ENCODE assay signal across 8 cellular contexts in genomic region chr11:36449566-36450390, GRCh38.
DNase-seq lines count a peak whose midpoint lies in the region; ATAC-seq and TF ChIP-seq lines count a peak whose summit lies in the region.

No MANE protein-coding gene starts in this region.

- no peaks in the 10 kb centered on the region for H3K9me3 Mint-ChIP-seq in natural killer cell treated with Interleukin-12 subunit alpha and Interleukin-12 subunit beta and Interleukin-15 and Interleukin-18, amount 100 ng/mL, for 72 hours

- peaks cover 72 to 86% of the 10 kb centered on the region in 2 donors for H3K4me1 Mint-ChIP-seq in natural killer cell treated with Interleukin-12 subunit alpha and Interleukin-12 subunit beta and Interleukin-15 and Interleukin-18, amount 100 ng/mL, for 72 hours (ENCODE audit: low read depth in 2 of 2)

- peak; percentile 70 for ATAC-seq in GM18868 (IDR thresholded peaks at IDR 0.05; ENCODE audit: unreplicated experiment)
- ATAC-seq in HG02885 (IDR thresholded peaks at IDR 0.05; ENCODE audit: poor library complexity, unreplicated experiment): peak; percentile 76
- peak in 1 of 2 donors; percentile 36 for ATAC-seq in natural killer cell treated with Interleukin-12 subunit alpha and Interleukin-12 subunit beta and Interleukin-15 and Interleukin-18, amount 100 ng/mL, for 72 hours

- no peaks in the 10 kb centered on the region for H3K9me3 ChIP-seq in adipocyte (ENCODE audit: control insufficient read depth, low read length)

- no peaks in the 10 kb centered on the region for H3K27me3 Mint-ChIP-seq in natural killer cell treated with Interleukin-12 subunit alpha and Interleukin-12 subunit beta and Interleukin-15 and Interleukin-18, amount 100 ng/mL, for 72 hours

- no peaks in the 10 kb centered on the region for H3K36me3 ChIP-seq in adipocyte (ENCODE audit: control insufficient read depth, insufficient read depth, low read length, severe bottlenecking)

- peak overlapping the region; percentile 82 to 90 for H3K27ac Mint-ChIP-seq in natural killer cell treated with Interleukin-12 subunit alpha and Interleukin-12 subunit beta and Interleukin-15 and Interleukin-18, amount 100 ng/mL, for 72 hours

- peaks cover 9% of the 10 kb centered on the region for H3K4me1 ChIP-seq in adipocyte (ENCODE audit: control insufficient read depth, insufficient read depth, low read length)

- H3K36me3 Mint-ChIP-seq in natural killer cell treated with Interleukin-12 subunit alpha and Interleukin-12 subunit beta and Interleukin-15 and Interleukin-18, amount 100 ng/mL, for 72 hours: peaks cover 60% of the 10 kb centered on the region

- no peak for TF ChIP-seq CTCF in GM13977 (IDR thresholded peaks at IDR 0.05; ENCODE audit: extremely low read depth, insufficient read depth, missing control alignments)

- peak overlapping the region; percentile 33 for H3K4me3 ChIP-seq in adipocyte (ENCODE audit: low read length)

- H3K27me3 ChIP-seq in adipocyte (replicated peaks; ENCODE audit: control insufficient read depth, insufficient read depth, low read length): no peaks in the 10 kb centered on the region

- H3K4me3 Mint-ChIP-seq in natural killer cell treated with Interleukin-12 subunit alpha and Interleukin-12 subunit beta and Interleukin-15 and Interleukin-18, amount 100 ng/mL, for 72 hours: peak overlapping the region; percentile 70

- DNase-seq in adipocyte (ENCODE audit: low read depth): no peak
- DNase-seq in natural killer cell treated with Interleukin-12 subunit alpha and Interleukin-12 subunit beta and Interleukin-15 and Interleukin-18, amount 100 ng/mL, for 72 hours (ENCODE audit: low spot score): peak; percentile 47
- DNase-seq in SKM-1 (lab: John Stamatoyannopoulos, UW; ENCODE audit: unreplicated experiment): no peak
- no peak for DNase-seq in NCI-H2081 (lab: John Stamatoyannopoulos, UW)
- no peak for DNase-seq in GDM1 (lab: John Stamatoyannopoulos, UW)
- no peak for DNase-seq in GM13977 (ENCODE audit: low spot score)

- in situ Hi-C loops in GM13977 (cut with MboI; ENCODE audit: low pct_unique_long_range_greater_than_20kb, low sequenced_read_pairs, unreplicated experiment): no loop called here

- H3K9ac ChIP-seq in adipocyte (ENCODE audit: low read length): no peak overlapping the region
